ENCODE assay signal across 18 cellular contexts in genomic region chr11:115644846-115645245, GRCh38.
"Had no signal": no experiment of that assay in that cellular context is flagged by ENCODE, and none has a peak within 500 bp of the region (broad histone marks: within the 10 kb centered on the region; RNA-seq: fewer than 3 reads in every experiment).

No MANE protein-coding gene starts in this region.

- H3K9me3 ChIP-seq: transverse colon had no signal

- H3K4me1 ChIP-seq: foreskin keratinocyte, transverse colon had no signal

- H3K9me3 Mint-ChIP-seq: activated CD4-positive, alpha-beta memory T cell treated with anti-CD3 and anti-CD28 coated beads for 36 hours; activated naive CD4-positive, alpha-beta T cell treated with anti-CD3 and anti-CD28 coated beads for 36 hours; activated naive CD8-positive, alpha-beta T cell treated with anti-CD3 and anti-CD28 coated beads, Interleukin-2, amount 50 U/mL, for 24 hours; activated T-helper 2 cell treated with anti-CD3 and anti-CD28 coated beads, Interferon-gamma antibody, Interleukin-2, Interleukin-4, amounts not matched to agents 10 μg/mL and 5 μg/mL and 100 μg/mL, durations not matched to agents 14 hours and 24 hours and 36 hours had no signal

- H3K4me3 ChIP-seq: coronary artery, skin epidermis, transverse colon had no signal

- H3K36me3 Mint-ChIP-seq: activated CD4-positive, alpha-beta memory T cell treated with anti-CD3 and anti-CD28 coated beads for 36 hours; activated CD8-positive, alpha-beta memory T cell treated with anti-CD3 and anti-CD28 coated beads, Interleukin-2, amount 10 ng/mL, durations not matched to agents 7 days and 5 days; natural killer cell treated with Interleukin-12 subunit alpha and Interleukin-12 subunit beta and Interleukin-15 and Interleukin-18, amount 100 ng/mL, for 72 hours had no signal

- H3K27ac Mint-ChIP-seq: activated CD4-positive, alpha-beta memory T cell treated with anti-CD3 and anti-CD28 coated beads for 36 hours; activated CD8-positive, alpha-beta memory T cell treated with anti-CD3 and anti-CD28 coated beads, Interleukin-2, amount 10 ng/mL, durations not matched to agents 7 days and 5 days; activated naive CD4-positive, alpha-beta T cell treated with anti-CD3 and anti-CD28 coated beads for 36 hours; activated naive CD8-positive, alpha-beta T cell treated with anti-CD3 and anti-CD28 coated beads, Interleukin-2, amount 50 U/mL, for 24 hours; activated T-helper 2 cell treated with anti-CD3 and anti-CD28 coated beads, Interferon-gamma antibody, Interleukin-2, Interleukin-4, amounts not matched to agents 10 μg/mL and 5 μg/mL and 100 μg/mL, durations not matched to agents 14 hours and 24 hours and 36 hours; natural killer cell treated with Interleukin-12 subunit alpha and Interleukin-12 subunit beta and Interleukin-15 and Interleukin-18, amount 100 ng/mL, for 72 hours had no signal

- H3K4me1 Mint-ChIP-seq: activated CD8-positive, alpha-beta memory T cell treated with anti-CD3 and anti-CD28 coated beads, Interleukin-2, amount 10 ng/mL, durations not matched to agents 7 days and 5 days; activated naive CD8-positive, alpha-beta T cell treated with anti-CD3 and anti-CD28 coated beads, Interleukin-2, amount 50 U/mL, for 24 hours had no signal

- DNase-seq: activated CD4-positive, alpha-beta memory T cell treated with anti-CD3 and anti-CD28 coated beads for 36 hours; activated CD8-positive, alpha-beta memory T cell treated with anti-CD3 and anti-CD28 coated beads, Interleukin-2, amount 10 ng/mL, durations not matched to agents 7 days and 5 days; activated naive CD4-positive, alpha-beta T cell treated with anti-CD3 and anti-CD28 coated beads for 36 hours; activated naive CD8-positive, alpha-beta T cell treated with anti-CD3 and anti-CD28 coated beads, Interleukin-2, amount 50 U/mL, for 24 hours; activated T-cell treated with anti-CD3 and anti-CD28 coated beads, Interleukin-2, amount 50 U/mL, for 1 hour; foreskin keratinocyte; kidney glomerular epithelial cell; mesenchymal stem cell; stimulated activated CD4-positive, alpha-beta T cell treated with anti-CD3 and anti-CD28 coated beads, Interleukin-4, amount 100 ng/mL, for 4 hours; stimulated activated CD8-positive, alpha-beta memory T cell treated with anti-CD3 and anti-CD28 coated beads, Interleukin-4, amount 100 ng/mL, for 48 hours; stimulated activated naive CD4-positive, alpha-beta T cell treated with Interleukin-2 at 50 U/mL for 16 hours; T-helper 9 cell; transverse colon had no signal

- H3K27me3 Mint-ChIP-seq: activated CD8-positive, alpha-beta memory T cell treated with anti-CD3 and anti-CD28 coated beads, Interleukin-2, amount 10 ng/mL, durations not matched to agents 7 days and 5 days had no signal

- H3K27ac ChIP-seq: coronary artery, foreskin keratinocyte, skin epidermis, transverse colon had no signal

- ATAC-seq: activated CD8-positive, alpha-beta memory T cell treated with anti-CD3 and anti-CD28 coated beads, Interleukin-2, amount 10 ng/mL, durations not matched to agents 7 days and 5 days; activated naive CD8-positive, alpha-beta T cell treated with anti-CD3 and anti-CD28 coated beads, Interleukin-2, amount 50 U/mL, for 24 hours; esophagus mucosa; foreskin keratinocyte had no signal

- H3K4me3 Mint-ChIP-seq: activated CD4-positive, alpha-beta memory T cell treated with anti-CD3 and anti-CD28 coated beads for 36 hours; activated CD8-positive, alpha-beta memory T cell treated with anti-CD3 and anti-CD28 coated beads, Interleukin-2, amount 10 ng/mL, durations not matched to agents 7 days and 5 days; activated naive CD4-positive, alpha-beta T cell treated with anti-CD3 and anti-CD28 coated beads for 36 hours; activated naive CD8-positive, alpha-beta T cell treated with anti-CD3 and anti-CD28 coated beads, Interleukin-2, amount 50 U/mL, for 24 hours; natural killer cell treated with Interleukin-12 subunit alpha and Interleukin-12 subunit beta and Interleukin-15 and Interleukin-18, amount 100 ng/mL, for 72 hours had no signal

- H3K36me3 ChIP-seq: transverse colon had no signal
